1 cellular context compared by ENCODE assay signal in genomic region chr10:44557596-44558191, GRCh38.
TF ChIP-seq lines count a peak whose summit lies in the region.

No MANE protein-coding gene starts in this region.

TF ChIP-seq in H1, 55 proteins besides CTCF, POLR2A, EP300 and RAD21 (continued from another document):
- TF ChIP-seq POU5F1 (IDR thresholded peaks at IDR 0.05; ENCODE audit: low read depth, low read length) (no peak), KDM5A (IDR thresholded peaks at IDR 0.05; ENCODE audit: low read length) (no peak), TCF12 (IDR thresholded peaks at IDR 0.05; ENCODE audit: low read depth, low read length) (no peak)
